Comparison of ENCODE assay signal across 1 cellular context in genomic region chr6:25312703-25313102, GRCh38.
TF ChIP-seq lines count a peak whose summit lies in the region.

No MANE protein-coding gene starts in this region.

TF ChIP-seq in HCT116, 20 proteins besides CTCF, POLR2A, EP300 and RAD21 (continued from another document):
- no peak for TF ChIP-seq ZBTB33 (IDR thresholded peaks at IDR 0.05; ENCODE audit: extremely low read depth, insufficient replicate concordance, low read length)
